ENCODE assay signal across 1 cellular context in the genomic region with DNA sequence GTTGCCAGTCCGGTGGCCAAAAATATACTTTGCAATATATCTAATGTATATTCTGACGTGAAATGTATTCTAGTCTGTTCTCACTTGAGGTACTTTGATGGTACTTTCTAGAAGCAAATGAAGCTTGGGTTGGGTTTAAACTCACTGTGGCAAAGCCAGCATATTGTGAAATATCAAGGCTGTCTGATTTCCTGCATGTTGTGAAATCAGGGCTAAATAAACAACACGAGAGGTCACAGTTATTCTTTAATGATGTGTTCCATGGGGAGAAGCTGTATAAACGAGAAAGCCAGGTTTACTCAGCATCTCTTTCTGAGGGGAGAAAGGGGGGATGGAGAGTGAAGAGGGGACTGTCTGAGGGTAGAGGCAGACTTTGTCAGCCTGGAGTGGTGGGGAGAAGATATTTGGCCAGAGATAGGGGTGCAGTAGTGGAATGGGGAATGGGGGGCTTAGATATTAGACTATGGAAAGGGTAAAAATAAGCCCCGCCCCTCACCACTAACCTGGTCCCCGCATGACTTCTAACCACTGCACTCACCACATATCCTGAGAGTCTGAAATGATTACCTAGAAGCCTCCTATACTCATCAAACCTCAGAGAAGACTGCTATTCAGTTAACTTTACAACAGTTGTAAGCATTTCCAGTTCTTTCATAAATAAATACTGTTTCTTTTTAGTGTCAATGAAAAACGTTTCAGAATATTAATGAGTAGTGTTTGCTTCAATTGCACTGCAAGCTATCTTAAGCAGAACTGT.
A peak's percentile ranks its signal among the peaks of the same experiment; 100 is the strongest.
TF ChIP-seq lines count a peak whose summit lies in the region.

No MANE protein-coding gene starts in this region.

TF ChIP-seq in HepG2, 621 proteins besides CTCF, POLR2A, EP300 and RAD21 (continued from another document and continues in another):
- TF ChIP-seq, protein P1, sequence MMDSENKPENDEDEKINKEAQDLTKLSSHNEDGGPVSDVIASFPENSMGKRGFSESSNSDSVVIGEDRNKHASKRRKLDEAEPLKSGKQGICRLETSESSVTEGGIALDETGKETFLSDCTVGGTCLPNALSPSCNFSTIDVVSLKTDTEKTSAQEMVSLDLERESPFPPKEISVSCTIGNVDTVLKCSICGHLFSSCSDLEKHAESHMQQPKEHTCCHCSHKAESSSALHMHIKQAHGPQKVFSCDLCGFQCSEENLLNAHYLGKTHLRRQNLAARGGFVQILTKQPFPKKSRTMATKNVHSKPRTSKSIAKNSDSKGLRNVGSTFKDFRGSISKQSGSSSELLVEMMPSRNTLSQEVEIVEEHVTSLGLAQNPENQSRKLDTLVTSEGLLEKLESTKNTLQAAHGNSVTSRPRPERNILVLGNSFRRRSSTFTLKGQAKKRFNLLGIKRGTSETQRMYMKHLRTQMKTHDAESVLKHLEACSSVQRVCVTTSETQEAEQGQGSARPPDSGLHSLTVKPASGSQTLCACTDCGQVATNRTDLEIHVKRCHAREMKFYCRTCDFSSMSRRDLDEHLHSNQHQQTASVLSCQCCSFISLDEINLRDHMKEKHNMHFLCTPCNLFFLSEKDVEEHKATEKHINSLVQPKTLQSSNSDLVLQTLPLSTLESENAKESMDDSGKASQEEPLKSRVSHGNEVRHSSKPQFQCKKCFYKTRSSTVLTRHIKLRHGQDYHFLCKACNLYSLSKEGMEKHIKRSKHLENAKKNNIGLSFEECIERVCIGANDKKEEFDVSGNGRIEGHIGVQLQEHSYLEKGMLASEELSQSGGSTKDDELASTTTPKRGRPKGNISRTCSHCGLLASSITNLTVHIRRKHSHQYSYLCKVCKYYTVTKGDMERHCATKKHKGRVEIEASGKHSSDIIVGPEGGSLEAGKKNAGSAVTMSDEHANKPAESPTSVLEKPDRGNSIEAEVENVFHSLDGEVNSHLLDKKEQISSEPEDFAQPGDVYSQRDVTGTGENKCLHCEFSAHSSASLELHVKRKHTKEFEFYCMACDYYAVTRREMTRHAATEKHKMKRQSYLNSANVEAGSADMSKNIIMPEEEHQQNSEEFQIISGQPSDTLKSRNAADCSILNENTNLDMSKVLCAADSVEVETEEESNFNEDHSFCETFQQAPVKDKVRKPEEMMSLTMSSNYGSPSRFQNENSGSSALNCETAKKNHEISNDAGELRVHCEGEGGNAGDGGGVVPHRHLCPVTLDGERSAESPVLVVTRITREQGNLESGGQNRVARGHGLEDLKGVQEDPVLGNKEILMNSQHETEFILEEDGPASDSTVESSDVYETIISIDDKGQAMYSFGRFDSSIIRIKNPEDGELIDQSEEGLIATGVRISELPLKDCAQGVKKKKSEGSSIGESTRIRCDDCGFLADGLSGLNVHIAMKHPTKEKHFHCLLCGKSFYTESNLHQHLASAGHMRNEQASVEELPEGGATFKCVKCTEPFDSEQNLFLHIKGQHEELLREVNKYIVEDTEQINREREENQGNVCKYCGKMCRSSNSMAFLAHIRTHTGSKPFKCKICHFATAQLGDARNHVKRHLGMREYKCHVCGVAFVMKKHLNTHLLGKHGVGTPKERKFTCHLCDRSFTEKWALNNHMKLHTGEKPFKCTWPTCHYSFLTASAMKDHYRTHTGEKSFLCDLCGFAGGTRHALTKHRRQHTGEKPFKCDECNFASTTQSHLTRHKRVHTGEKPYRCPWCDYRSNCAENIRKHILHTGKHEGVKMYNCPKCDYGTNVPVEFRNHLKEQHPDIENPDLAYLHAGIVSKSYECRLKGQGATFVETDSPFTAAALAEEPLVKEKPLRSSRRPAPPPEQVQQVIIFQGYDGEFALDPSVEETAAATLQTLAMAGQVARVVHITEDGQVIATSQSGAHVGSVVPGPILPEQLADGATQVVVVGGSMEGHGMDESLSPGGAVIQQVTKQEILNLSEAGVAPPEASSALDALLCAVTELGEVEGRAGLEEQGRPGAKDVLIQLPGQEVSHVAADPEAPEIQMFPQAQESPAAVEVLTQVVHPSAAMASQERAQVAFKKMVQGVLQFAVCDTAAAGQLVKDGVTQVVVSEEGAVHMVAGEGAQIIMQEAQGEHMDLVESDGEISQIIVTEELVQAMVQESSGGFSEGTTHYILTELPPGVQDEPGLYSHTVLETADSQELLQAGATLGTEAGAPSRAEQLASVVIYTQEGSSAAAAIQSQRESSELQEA (CRISPR knock-in tag; IDR thresholded peaks at IDR 0.05; ENCODE audit: not compliant biosample characterization), result no peak
- TF ChIP-seq, protein P2, sequence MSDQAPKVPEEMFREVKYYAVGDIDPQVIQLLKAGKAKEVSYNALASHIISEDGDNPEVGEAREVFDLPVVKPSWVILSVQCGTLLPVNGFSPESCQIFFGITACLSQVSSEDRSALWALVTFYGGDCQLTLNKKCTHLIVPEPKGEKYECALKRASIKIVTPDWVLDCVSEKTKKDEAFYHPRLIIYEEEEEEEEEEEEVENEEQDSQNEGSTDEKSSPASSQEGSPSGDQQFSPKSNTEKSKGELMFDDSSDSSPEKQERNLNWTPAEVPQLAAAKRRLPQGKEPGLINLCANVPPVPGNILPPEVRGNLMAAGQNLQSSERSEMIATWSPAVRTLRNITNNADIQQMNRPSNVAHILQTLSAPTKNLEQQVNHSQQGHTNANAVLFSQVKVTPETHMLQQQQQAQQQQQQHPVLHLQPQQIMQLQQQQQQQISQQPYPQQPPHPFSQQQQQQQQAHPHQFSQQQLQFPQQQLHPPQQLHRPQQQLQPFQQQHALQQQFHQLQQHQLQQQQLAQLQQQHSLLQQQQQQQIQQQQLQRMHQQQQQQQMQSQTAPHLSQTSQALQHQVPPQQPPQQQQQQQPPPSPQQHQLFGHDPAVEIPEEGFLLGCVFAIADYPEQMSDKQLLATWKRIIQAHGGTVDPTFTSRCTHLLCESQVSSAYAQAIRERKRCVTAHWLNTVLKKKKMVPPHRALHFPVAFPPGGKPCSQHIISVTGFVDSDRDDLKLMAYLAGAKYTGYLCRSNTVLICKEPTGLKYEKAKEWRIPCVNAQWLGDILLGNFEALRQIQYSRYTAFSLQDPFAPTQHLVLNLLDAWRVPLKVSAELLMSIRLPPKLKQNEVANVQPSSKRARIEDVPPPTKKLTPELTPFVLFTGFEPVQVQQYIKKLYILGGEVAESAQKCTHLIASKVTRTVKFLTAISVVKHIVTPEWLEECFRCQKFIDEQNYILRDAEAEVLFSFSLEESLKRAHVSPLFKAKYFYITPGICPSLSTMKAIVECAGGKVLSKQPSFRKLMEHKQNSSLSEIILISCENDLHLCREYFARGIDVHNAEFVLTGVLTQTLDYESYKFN (CRISPR knock-in tag; conservative IDR thresholded peaks at IDR 0.05), result 0 out of 2 replicates have a peak, but pooled peaks have one; percentile 29
- TF ChIP-seq GFI1 (CRISPR knock-in tag; IDR thresholded peaks at IDR 0.05; ENCODE audit: borderline replicate concordance) (peak; percentile 71), MBD4 (IDR thresholded peaks at IDR 0.05; ENCODE audit: borderline replicate concordance, low read length) (peak; percentile 37; the same call in 1 of the 2 replicates), RCOR2 (CRISPR knock-in tag; IDR thresholded peaks at IDR 0.05) (0 out of 2 replicates have a peak, but pooled peaks have one; percentile 29), REXO4 (CRISPR knock-in tag; IDR thresholded peaks at IDR 0.05; ENCODE audit: borderline replicate concordance) (no peak), MIER3 (CRISPR knock-in tag; IDR thresholded peaks at IDR 0.05; ENCODE audit: borderline replicate concordance) (0 out of 2 replicates have a peak, but pooled peaks have one; percentile 37), ZNF672 (CRISPR knock-in tag; IDR thresholded peaks at IDR 0.05) (no peak), TCF7 (IDR thresholded peaks at IDR 0.05; ENCODE audit: low read depth) (no peak), ETV5 (CRISPR knock-in tag; IDR thresholded peaks at IDR 0.05; ENCODE audit: borderline replicate concordance) (peak; percentile 89), CENPT (CRISPR knock-in tag; IDR thresholded peaks at IDR 0.05; ENCODE audit: low read depth) (no peak), POLR2AphosphoS5 (IDR thresholded peaks at IDR 0.05; ENCODE audit: low read depth, low read length) (no peak), ZNF207 (IDR thresholded peaks at IDR 0.05; ENCODE audit: borderline replicate concordance) (no peak), ZNF550 (CRISPR knock-in tag; IDR thresholded peaks at IDR 0.05; ENCODE audit: borderline replicate concordance) (no peak), MIXL1 (CRISPR knock-in tag; IDR thresholded peaks at IDR 0.05) (peak; percentile 50; the same call in 1 of the 2 replicates), THAP11 (CRISPR knock-in tag; IDR thresholded peaks at IDR 0.05) (peak; percentile 56; the same call in 1 of the 2 replicates)
- TF ChIP-seq, protein P3, sequence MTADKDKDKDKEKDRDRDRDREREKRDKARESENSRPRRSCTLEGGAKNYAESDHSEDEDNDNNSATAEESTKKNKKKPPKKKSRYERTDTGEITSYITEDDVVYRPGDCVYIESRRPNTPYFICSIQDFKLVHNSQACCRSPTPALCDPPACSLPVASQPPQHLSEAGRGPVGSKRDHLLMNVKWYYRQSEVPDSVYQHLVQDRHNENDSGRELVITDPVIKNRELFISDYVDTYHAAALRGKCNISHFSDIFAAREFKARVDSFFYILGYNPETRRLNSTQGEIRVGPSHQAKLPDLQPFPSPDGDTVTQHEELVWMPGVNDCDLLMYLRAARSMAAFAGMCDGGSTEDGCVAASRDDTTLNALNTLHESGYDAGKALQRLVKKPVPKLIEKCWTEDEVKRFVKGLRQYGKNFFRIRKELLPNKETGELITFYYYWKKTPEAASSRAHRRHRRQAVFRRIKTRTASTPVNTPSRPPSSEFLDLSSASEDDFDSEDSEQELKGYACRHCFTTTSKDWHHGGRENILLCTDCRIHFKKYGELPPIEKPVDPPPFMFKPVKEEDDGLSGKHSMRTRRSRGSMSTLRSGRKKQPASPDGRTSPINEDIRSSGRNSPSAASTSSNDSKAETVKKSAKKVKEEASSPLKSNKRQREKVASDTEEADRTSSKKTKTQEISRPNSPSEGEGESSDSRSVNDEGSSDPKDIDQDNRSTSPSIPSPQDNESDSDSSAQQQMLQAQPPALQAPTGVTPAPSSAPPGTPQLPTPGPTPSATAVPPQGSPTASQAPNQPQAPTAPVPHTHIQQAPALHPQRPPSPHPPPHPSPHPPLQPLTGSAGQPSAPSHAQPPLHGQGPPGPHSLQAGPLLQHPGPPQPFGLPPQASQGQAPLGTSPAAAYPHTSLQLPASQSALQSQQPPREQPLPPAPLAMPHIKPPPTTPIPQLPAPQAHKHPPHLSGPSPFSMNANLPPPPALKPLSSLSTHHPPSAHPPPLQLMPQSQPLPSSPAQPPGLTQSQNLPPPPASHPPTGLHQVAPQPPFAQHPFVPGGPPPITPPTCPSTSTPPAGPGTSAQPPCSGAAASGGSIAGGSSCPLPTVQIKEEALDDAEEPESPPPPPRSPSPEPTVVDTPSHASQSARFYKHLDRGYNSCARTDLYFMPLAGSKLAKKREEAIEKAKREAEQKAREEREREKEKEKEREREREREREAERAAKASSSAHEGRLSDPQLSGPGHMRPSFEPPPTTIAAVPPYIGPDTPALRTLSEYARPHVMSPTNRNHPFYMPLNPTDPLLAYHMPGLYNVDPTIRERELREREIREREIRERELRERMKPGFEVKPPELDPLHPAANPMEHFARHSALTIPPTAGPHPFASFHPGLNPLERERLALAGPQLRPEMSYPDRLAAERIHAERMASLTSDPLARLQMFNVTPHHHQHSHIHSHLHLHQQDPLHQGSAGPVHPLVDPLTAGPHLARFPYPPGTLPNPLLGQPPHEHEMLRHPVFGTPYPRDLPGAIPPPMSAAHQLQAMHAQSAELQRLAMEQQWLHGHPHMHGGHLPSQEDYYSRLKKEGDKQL (CRISPR knock-in tag; IDR thresholded peaks at IDR 0.05; ENCODE audit: low read depth), result peak; percentile 50; the same call in 1 of the 2 replicates
- TF ChIP-seq, protein P4, sequence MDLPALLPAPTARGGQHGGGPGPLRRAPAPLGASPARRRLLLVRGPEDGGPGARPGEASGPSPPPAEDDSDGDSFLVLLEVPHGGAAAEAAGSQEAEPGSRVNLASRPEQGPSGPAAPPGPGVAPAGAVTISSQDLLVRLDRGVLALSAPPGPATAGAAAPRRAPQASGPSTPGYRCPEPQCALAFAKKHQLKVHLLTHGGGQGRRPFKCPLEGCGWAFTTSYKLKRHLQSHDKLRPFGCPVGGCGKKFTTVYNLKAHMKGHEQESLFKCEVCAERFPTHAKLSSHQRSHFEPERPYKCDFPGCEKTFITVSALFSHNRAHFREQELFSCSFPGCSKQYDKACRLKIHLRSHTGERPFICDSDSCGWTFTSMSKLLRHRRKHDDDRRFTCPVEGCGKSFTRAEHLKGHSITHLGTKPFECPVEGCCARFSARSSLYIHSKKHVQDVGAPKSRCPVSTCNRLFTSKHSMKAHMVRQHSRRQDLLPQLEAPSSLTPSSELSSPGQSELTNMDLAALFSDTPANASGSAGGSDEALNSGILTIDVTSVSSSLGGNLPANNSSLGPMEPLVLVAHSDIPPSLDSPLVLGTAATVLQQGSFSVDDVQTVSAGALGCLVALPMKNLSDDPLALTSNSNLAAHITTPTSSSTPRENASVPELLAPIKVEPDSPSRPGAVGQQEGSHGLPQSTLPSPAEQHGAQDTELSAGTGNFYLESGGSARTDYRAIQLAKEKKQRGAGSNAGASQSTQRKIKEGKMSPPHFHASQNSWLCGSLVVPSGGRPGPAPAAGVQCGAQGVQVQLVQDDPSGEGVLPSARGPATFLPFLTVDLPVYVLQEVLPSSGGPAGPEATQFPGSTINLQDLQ (CRISPR knock-in tag; IDR thresholded peaks at IDR 0.05), result no peak
- TF ChIP-seq, protein P5, sequence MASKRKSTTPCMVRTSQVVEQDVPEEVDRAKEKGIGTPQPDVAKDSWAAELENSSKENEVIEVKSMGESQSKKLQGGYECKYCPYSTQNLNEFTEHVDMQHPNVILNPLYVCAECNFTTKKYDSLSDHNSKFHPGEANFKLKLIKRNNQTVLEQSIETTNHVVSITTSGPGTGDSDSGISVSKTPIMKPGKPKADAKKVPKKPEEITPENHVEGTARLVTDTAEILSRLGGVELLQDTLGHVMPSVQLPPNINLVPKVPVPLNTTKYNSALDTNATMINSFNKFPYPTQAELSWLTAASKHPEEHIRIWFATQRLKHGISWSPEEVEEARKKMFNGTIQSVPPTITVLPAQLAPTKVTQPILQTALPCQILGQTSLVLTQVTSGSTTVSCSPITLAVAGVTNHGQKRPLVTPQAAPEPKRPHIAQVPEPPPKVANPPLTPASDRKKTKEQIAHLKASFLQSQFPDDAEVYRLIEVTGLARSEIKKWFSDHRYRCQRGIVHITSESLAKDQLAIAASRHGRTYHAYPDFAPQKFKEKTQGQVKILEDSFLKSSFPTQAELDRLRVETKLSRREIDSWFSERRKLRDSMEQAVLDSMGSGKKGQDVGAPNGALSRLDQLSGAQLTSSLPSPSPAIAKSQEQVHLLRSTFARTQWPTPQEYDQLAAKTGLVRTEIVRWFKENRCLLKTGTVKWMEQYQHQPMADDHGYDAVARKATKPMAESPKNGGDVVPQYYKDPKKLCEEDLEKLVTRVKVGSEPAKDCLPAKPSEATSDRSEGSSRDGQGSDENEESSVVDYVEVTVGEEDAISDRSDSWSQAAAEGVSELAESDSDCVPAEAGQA (IDR thresholded peaks at IDR 0.05; ENCODE audit: low read depth), result no peak
- TF ChIP-seq, protein P5 (CRISPR knock-in tag; IDR thresholded peaks at IDR 0.05; ENCODE audit: borderline replicate concordance), result no peak
